ENCODE assay signal across 2 cellular contexts in genomic region chr6:6729971-6730370, GRCh38.
TF ChIP-seq lines count a peak whose summit lies in the region.

No MANE protein-coding gene starts in this region.

TF ChIP-seq in GM12878, 131 proteins besides CTCF, POLR2A, EP300 and RAD21:
- TF ChIP-seq CHD2 (IDR thresholded peaks at IDR 0.05; ENCODE audit: borderline replicate concordance, low read depth, low read length) (no peak), NRF1 (conservative IDR thresholded peaks at IDR 0.05; ENCODE audit: low read depth, low read length) (no peak), TCF7 (IDR thresholded peaks at IDR 0.05; ENCODE audit: borderline replicate concordance) (no peak), NBN (IDR thresholded peaks at IDR 0.05) (no peak), SUPT20H (IDR thresholded peaks at IDR 0.05; ENCODE audit: borderline replicate concordance, control insufficient read depth, low read depth, low read length) (no peak), CBFB (IDR thresholded peaks at IDR 0.05; ENCODE audit: low read depth) (no peak), USF1 (IDR thresholded peaks at IDR 0.05; ENCODE audit: borderline replicate concordance, extremely low read length, insufficient read depth, low read depth, low read length) (no peak), CREM (IDR thresholded peaks at IDR 0.05; ENCODE audit: low read depth) (no peak), KLF5 (IDR thresholded peaks at IDR 0.05; ENCODE audit: partially characterized antibody) (no peak), NR2F1 (conservative IDR thresholded peaks at IDR 0.05) (no peak), ZBTB33 (IDR thresholded peaks at IDR 0.05) (no peak), CUX1 (IDR thresholded peaks at IDR 0.05; ENCODE audit: insufficient replicate concordance, low read depth, low read length) (no peak)

TF ChIP-seq in GM12891, 5 proteins besides CTCF, POLR2A, EP300 and RAD21:
- TF ChIP-seq TAF1 (IDR thresholded peaks at IDR 0.05; ENCODE audit: low read depth, low read length) (no peak), POU2F2 (IDR thresholded peaks at IDR 0.05; ENCODE audit: low read depth, low read length) (no peak), POLR2AphosphoS5 (IDR thresholded peaks at IDR 0.05; ENCODE audit: low read depth, low read length) (no peak), SPI1 (IDR thresholded peaks at IDR 0.05; ENCODE audit: low read depth, low read length) (no peak), PAX5 (IDR thresholded peaks at IDR 0.05; ENCODE audit: insufficient read depth, low read length, severe bottlenecking) (no peak)
